ENCODE assay signal across 8 cellular contexts in the genomic region with DNA sequence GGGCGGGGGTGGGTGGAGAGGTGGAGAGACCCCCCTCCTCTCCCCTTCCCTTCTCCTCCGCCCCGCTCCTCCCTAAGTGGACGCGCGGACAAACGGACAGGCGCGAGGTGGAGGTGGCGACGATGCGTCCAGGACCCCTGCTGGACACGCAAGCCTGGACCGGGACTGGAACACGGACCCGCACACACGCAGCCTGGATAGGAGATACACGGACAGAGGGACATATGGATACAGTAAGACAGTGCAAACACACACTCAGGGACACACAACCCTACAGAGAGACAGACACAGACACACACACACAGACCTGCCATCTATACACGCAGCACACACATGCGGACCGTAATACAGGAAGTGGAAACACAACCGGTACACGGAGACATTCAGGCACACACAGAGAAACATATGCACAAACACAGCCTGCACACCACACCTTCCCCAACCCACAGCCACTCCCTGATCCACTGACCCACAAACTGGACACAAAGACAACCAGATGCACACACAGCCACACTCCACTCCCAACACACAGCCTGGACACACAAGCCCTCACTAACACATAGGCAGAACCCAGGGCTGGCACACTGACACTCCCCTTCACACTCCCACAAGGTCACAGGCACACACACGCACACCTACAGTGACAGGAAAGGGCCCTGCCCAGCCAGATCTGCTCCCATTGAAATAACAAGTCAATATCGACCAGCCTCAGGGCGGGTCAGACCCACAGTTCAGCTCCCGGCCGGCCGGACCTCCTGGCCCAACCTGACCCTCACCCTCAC. TPM values are rescaled to one million over a fixed set of nuclear protein-coding genes. Genes with fewer than 3 reads are reported as not detected.
DNase-seq lines count a peak whose midpoint lies in the region; ATAC-seq, FAIRE-seq and TF ChIP-seq lines count a peak whose summit lies in the region.

No MANE protein-coding gene starts in this region.

- no peaks in the 10 kb centered on the region for H3K4me1 ChIP-seq in ACC112 (ENCODE audit: control insufficient read depth, insufficient read depth, low read length, unreplicated experiment)
- H3K4me1 ChIP-seq in mesendoderm (ENCODE audit: control insufficient read depth, low read depth, low read length): peaks cover 2% of the 10 kb centered on the region

- TF ChIP-seq CTCF in HFF-Myc (IDR thresholded peaks at IDR 0.05; ENCODE audit: low read depth, low read length, missing control alignments): no peak

- no peak overlapping the region for H2AFZ ChIP-seq in ACC112 (ENCODE audit: low read length, unreplicated experiment)

- no peak overlapping the region for H3K18ac ChIP-seq in mesendoderm (ENCODE audit: low read length)

- no peak overlapping the region for H2BK15ac ChIP-seq in mesendoderm (replicated peaks; ENCODE audit: low read depth)

- H2BK5ac ChIP-seq in mesendoderm (ENCODE audit: low read length): no peak overlapping the region

- H4K8ac ChIP-seq in mesendoderm (ENCODE audit: low read depth, low read length): no peak overlapping the region

- H4K5ac ChIP-seq in mesendoderm (ENCODE audit: low read length): no peak overlapping the region

- H3K27ac ChIP-seq in ACC112 (ENCODE audit: low read depth, low read length) (no peak overlapping the region), mesendoderm (ENCODE audit: low read depth, low read length) (no peak overlapping the region)

- no peak overlapping the region for H2AK5ac ChIP-seq in mesendoderm (ENCODE audit: low read length)

- H3K4me3 ChIP-seq in ACC112 (ENCODE audit: low read depth, low read length): peak overlapping the region; percentile 72
- peak overlapping the region; percentile 28 for H3K4me3 ChIP-seq in HFF-Myc (replicated peaks; ENCODE audit: low read depth, low read length)
- H3K4me3 ChIP-seq in mesendoderm (ENCODE audit: low read length): no peak overlapping the region

- in situ Hi-C loops in G401 (cut with HindIII; ENCODE audit: low sequenced_read_pairs): no loop called here

- H3K4ac ChIP-seq in mesendoderm (ENCODE audit: low read depth, low read length): no peak overlapping the region

- no peak overlapping the region for H3K23ac ChIP-seq in mesendoderm (ENCODE audit: low read length)

- H3K27me3 ChIP-seq in ACC112 (ENCODE audit: insufficient read depth, low read length) (peaks cover 76% of the 10 kb centered on the region), mesendoderm (ENCODE audit: insufficient read depth, low read length, poor library complexity) (peaks cover 85% of the 10 kb centered on the region)

- H2BK120ac ChIP-seq in mesendoderm (ENCODE audit: low read depth, low read length): no peak overlapping the region

- H3K9ac ChIP-seq in mesendoderm (ENCODE audit: low read length): no peak overlapping the region

- DNase-seq in HFF-Myc (ENCODE audit: extremely low read depth, low read depth): no peak
- DNase-seq in activated naive CD4-positive, alpha-beta T cell treated with anti-CD3 and anti-CD28 coated beads, Interleukin-2, amount 50 U/mL, for 72 hours (ENCODE audit: low spot score in 2 of 2): no peak
- DNase-seq in mesendoderm: no peak
- DNase-seq in G401 (ENCODE audit: low spot score): no peak
- no peak for DNase-seq in AG08395 (ENCODE audit: low spot score)
- DNase-seq in RCC 7860 (ENCODE audit: low spot score): no peak

- ATAC-seq in activated naive CD4-positive, alpha-beta T cell treated with anti-CD3 and anti-CD28 coated beads, Interleukin-2, amount 50 U/mL, for 72 hours: peak; percentile 53 to 70
- no peak for ATAC-seq in GM21360 (IDR thresholded peaks at IDR 0.05; ENCODE audit: unreplicated experiment)

- H3K56ac ChIP-seq in mesendoderm (ENCODE audit: low read length): peak overlapping the region; percentile 31

- no peaks in the 10 kb centered on the region for H3K9me3 Mint-ChIP-seq in activated naive CD4-positive, alpha-beta T cell treated with anti-CD3 and anti-CD28 coated beads, Interleukin-2, amount 50 U/mL, for 72 hours

- no CpG with 5 or more reads among the region's 29 CpGs for WGBS in mesendoderm (ENCODE audit: extremely low coverage, insufficient coverage, low lambda C conversion rate)

- H3K36me3 ChIP-seq in ACC112 (ENCODE audit: insufficient read depth, low read length) (no peaks in the 10 kb centered on the region), mesendoderm (ENCODE audit: control insufficient read depth, insufficient read depth, low read length) (no peaks in the 10 kb centered on the region)

- no peaks in the 10 kb centered on the region for H3K36me3 Mint-ChIP-seq in activated naive CD4-positive, alpha-beta T cell treated with anti-CD3 and anti-CD28 coated beads, Interleukin-2, amount 50 U/mL, for 72 hours

- no peak overlapping the region for H3K4me2 ChIP-seq in mesendoderm (ENCODE audit: low read length)

- no peaks in the 10 kb centered on the region for H3K79me1 ChIP-seq in mesendoderm (ENCODE audit: low read length)

- peak overlapping the region in 1 of 2 donors; percentile 7 for H3K27ac Mint-ChIP-seq in activated naive CD4-positive, alpha-beta T cell treated with anti-CD3 and anti-CD28 coated beads, Interleukin-2, amount 50 U/mL, for 72 hours

- FAIRE-seq in RCC 7860 (lab: Jason Lieb, UNC): no peak

- H3K79me2 ChIP-seq in ACC112 (ENCODE audit: control insufficient read depth, insufficient read depth, low read length, unreplicated experiment) (no peaks in the 10 kb centered on the region), mesendoderm (ENCODE audit: control insufficient read depth, insufficient read depth, low read length) (no peaks in the 10 kb centered on the region)

RNA-seq across cellular contexts. Expression of gene ERFL, which starts 0.7 kb away (rescaled TPM):
- total RNA-seq in activated naive CD4-positive, alpha-beta T cell treated with anti-CD3 and anti-CD28 coated beads, Interleukin-2, amount 50 U/mL, for 72 hours: 1 to 10 TPM; 1.7 to 2.9 TPM
- not detected for polyA plus RNA-seq in mesendoderm (2013, experiment 1 of 2)
- not detected for polyA plus RNA-seq in mesendoderm (2013, experiment 2 of 2)
- not detected in 2 replicates for total RNA-seq in G401 (2014; rRNA removed; shearing (Covaris generic))

RNA-seq across cellular contexts. Expression of gene RABAC1, which starts 30.2 kb away (rescaled TPM):
- 10 to 100 TPM; 39.8 to 46.0 TPM for total RNA-seq in activated naive CD4-positive, alpha-beta T cell treated with anti-CD3 and anti-CD28 coated beads, Interleukin-2, amount 50 U/mL, for 72 hours
- 93.5 TPM for polyA plus RNA-seq in mesendoderm (2013, experiment 1 of 2)
- polyA plus RNA-seq in mesendoderm (2013, experiment 2 of 2): 93.5 TPM
- total RNA-seq in G401 (2014; rRNA removed; shearing (Covaris generic)): 198 and 315 TPM in 2 replicates

RNA-seq across cellular contexts. Expression of gene ARHGEF1, which starts 46.0 kb away (rescaled TPM):
- total RNA-seq in activated naive CD4-positive, alpha-beta T cell treated with anti-CD3 and anti-CD28 coated beads, Interleukin-2, amount 50 U/mL, for 72 hours: 100 to 1,000 TPM; 361 to 383 TPM
- 38.0 TPM for polyA plus RNA-seq in mesendoderm (2013, experiment 1 of 2)
- polyA plus RNA-seq in mesendoderm (2013, experiment 2 of 2): 36.4 TPM
- total RNA-seq in G401 (2014; rRNA removed; shearing (Covaris generic)): 33.0 and 43.6 TPM in 2 replicates

RNA-seq across cellular contexts. Expression of gene CD79A, which starts 51.9 kb away (rescaled TPM):
- total RNA-seq in activated naive CD4-positive, alpha-beta T cell treated with anti-CD3 and anti-CD28 coated beads, Interleukin-2, amount 50 U/mL, for 72 hours: 1 to 10 TPM; 3.3 to 7.0 TPM
- 0.41 TPM for polyA plus RNA-seq in mesendoderm (2013, experiment 1 of 2)
- polyA plus RNA-seq in mesendoderm (2013, experiment 2 of 2): 0.46 TPM
- 1.0 and 1.4 TPM in 2 replicates for total RNA-seq in G401 (2014; rRNA removed; shearing (Covaris generic))
